Comparison of ENCODE assay signal across 13 cellular contexts in genomic region chr3:127784865-127785710, GRCh38. TPM values are rescaled to one million over a fixed set of nuclear protein-coding genes. Genes with fewer than 3 reads are reported as not detected.
DNase-seq lines count a peak whose midpoint lies in the region; ATAC-seq, FAIRE-seq and TF ChIP-seq lines count a peak whose summit lies in the region.
"Had no signal": no experiment of that assay in that cellular context is flagged by ENCODE, and none has a peak within 500 bp of the region (broad histone marks: within the 10 kb centered on the region; RNA-seq: fewer than 3 reads in every experiment).

No MANE protein-coding gene starts in this region.

- ATAC-seq in IMR-90 (ENCODE audit: low read depth), result no peak
- ATAC-seq in HG02870 (IDR thresholded peaks at IDR 0.05; ENCODE audit: unreplicated experiment), result no peak

- 73% methylated on average over 6 of the region's 12 CpGs; no CpG with 5 or more reads in 1 of the 2 experiments for WGBS in IMR-90 (ENCODE audit: extremely low coverage in 2 of 2, insufficient read length in 1 of 2), 2 experiments
- WGBS in spleen, 5 donors, result 67 to 78% (median 75%) methylated on average over 12 of the region's 12 CpGs

- peak overlapping the region in 1 of 2 experiments; percentile 53; a peak in 1 of 4 replicates for H4K8ac ChIP-seq in IMR-90 (ENCODE audit: low read depth in 2 of 2, low read length in 2 of 2)

- peak overlapping the region; percentile 26; the same call in 1 of the 2 replicates for H3K27ac ChIP-seq in IMR-90 (ENCODE audit: insufficient read depth, low read length)
- peak overlapping the region; percentile 59 to 65 for H3K27ac ChIP-seq in kidney (ENCODE audit: low read depth in 2 of 2, low read length in 2 of 2)
- H3K27ac ChIP-seq in spleen, result peak overlapping the region in 5 of 8 donors; percentile 5 to 59 (median 40)
- H3K27ac ChIP-seq: KMS-11 had no signal

- H3K9me3 ChIP-seq in IMR-90 (ENCODE audit: control insufficient read depth, insufficient read depth, low read length), result no peaks in the 10 kb centered on the region
- no peaks in the 10 kb centered on the region for H3K9me3 ChIP-seq in kidney (ENCODE audit: control insufficient read depth in 1 of 2, low read length in 2 of 2)
- no peaks in the 10 kb centered on the region for H3K9me3 ChIP-seq in spleen

- H4K20me1 ChIP-seq in IMR-90 (ENCODE audit: insufficient read depth, low read length), result no peaks in the 10 kb centered on the region; the same call in 1 of the 2 replicates

- peak overlapping the region; percentile 25; the same call in 1 of the 2 replicates for H3K4ac ChIP-seq in IMR-90 (ENCODE audit: low read depth, low read length)

- DNase-seq in IMR-90 (no peak), NCI-H345 treated with DMSO at 0.1 percent for 48 hours (lab: John Stamatoyannopoulos, UW; ENCODE audit: unreplicated experiment) (peak; percentile 27), kidney (peak; percentile 81), spleen (peak; percentile 49), DMS 273 treated with DMSO at 0.1 percent for 48 hours (lab: John Stamatoyannopoulos, UW) (no peak), HK-2 (ENCODE audit: unreplicated experiment) (no peak), NAMALWA (ENCODE audit: low spot score) (no peak)
- DNase-seq: CD8-positive, alpha-beta memory T cell; effector memory CD4-positive, alpha-beta T cell; GOT3; T1000 had no signal

- H2AFZ ChIP-seq in IMR-90 (replicated peaks; ENCODE audit: low read length, poor library complexity), result no peak overlapping the region

- H3K4me1 ChIP-seq in IMR-90 (ENCODE audit: control insufficient read depth, insufficient read depth, low read length) (peaks cover 35% of the 10 kb centered on the region), kidney (ENCODE audit: control insufficient read depth in 1 of 2, insufficient read depth in 1 of 2, low read depth in 1 of 2, low read length in 2 of 2) (peaks cover 34 to 38% of the 10 kb centered on the region in 2 donors), spleen (peaks cover 7 to 56% (median 31%) of the 10 kb centered on the region in 6 donors)

- 0 out of 2 replicates have a peak overlapping the region, but pooled peaks have one; percentile 10 for H2BK20ac ChIP-seq in IMR-90 (ENCODE audit: low read depth, low read length)

- H3K79me1 ChIP-seq in IMR-90 (ENCODE audit: low read depth in 1 of 2, low read length in 2 of 2), result peaks cover 45 to 93% of the 10 kb centered on the region in 2 experiments

- in situ Hi-C loops in IMR-90 (cut with MboI; ENCODE audit: low sequenced_read_pairs), result no loop called here

- H2AK5ac ChIP-seq in IMR-90 (ENCODE audit: low read depth, low read length), result peak overlapping the region; percentile 82

- no peak for TF ChIP-seq RAD21 in IMR-90 (IDR thresholded peaks at IDR 0.05; ENCODE audit: low read length)

- H2BK120ac ChIP-seq in IMR-90 (ENCODE audit: low read depth, low read length), result peak overlapping the region; percentile 60; the same call in 1 of the 2 replicates

- TF ChIP-seq CTCF in IMR-90 (conservative IDR thresholded peaks at IDR 0.05; ENCODE audit: low read depth, low read length) (no peak), kidney (IDR thresholded peaks at IDR 0.05; ENCODE audit: borderline replicate concordance, extremely low read depth, insufficient read depth) (no peak), spleen (IDR thresholded peaks at IDR 0.05 in 8 of 11, conservative IDR thresholded peaks at IDR 0.05 in 3 of 11) (no peak)

- POLR2A ChIA-PET in IMR-90 (lab: Charles Lee; ENCODE audit: unreplicated experiment), result interaction anchor here (0.5 kb wide), 1 partner anchor 1076 kb away, joined by 4 read pairs; no protein-coding TSS in a partner anchor

- 0 out of 2 replicates have a peak overlapping the region, but pooled peaks have one; percentile 16 for H3K18ac ChIP-seq in IMR-90 (ENCODE audit: low read depth, low read length)

- peak overlapping the region; percentile 36; the same call in 1 of the 3 replicates for H2BK15ac ChIP-seq in IMR-90 (ENCODE audit: low read depth, low read length)

- no peak overlapping the region for H3K9ac ChIP-seq in IMR-90 (ENCODE audit: low read depth, low read length)
- no peak overlapping the region for H3K9ac ChIP-seq in kidney (ENCODE audit: low read length in 2 of 2)
- H3K9ac ChIP-seq: KMS-11 had no signal

- H4K5ac ChIP-seq in IMR-90 (ENCODE audit: low read depth, low read length), result peak overlapping the region; percentile 51; the same call in 1 of the 2 replicates

- H3K36me3 ChIP-seq in IMR-90 (ENCODE audit: control insufficient read depth, insufficient read depth, low read length), result peaks cover 3% of the 10 kb centered on the region; the same call in 1 of the 2 replicates
- peaks cover 0 to 4% of the 10 kb centered on the region in 2 donors for H3K36me3 ChIP-seq in kidney (ENCODE audit: control insufficient read depth in 1 of 2, insufficient read depth in 2 of 2, low read length in 2 of 2)
- H3K36me3 ChIP-seq in spleen, result peaks cover 0 to 23% (median 0%) of the 10 kb centered on the region in 6 donors

- dilution Hi-C loops in IMR-90 (cut with HindIII; ENCODE audit: low sequenced_read_pairs, unreplicated experiment), result no loop called here

- H3K23ac ChIP-seq in IMR-90 (ENCODE audit: low read depth, low read length), result peak overlapping the region; percentile 42; the same call in 1 of the 2 replicates

- no peak overlapping the region for H3K4me2 ChIP-seq in IMR-90 (ENCODE audit: low read depth, low read length)
- H3K4me2 ChIP-seq: KMS-11 had no signal

- H4K91ac ChIP-seq in IMR-90 (ENCODE audit: insufficient read depth, low read depth, low read length), result peak overlapping the region; percentile 28

- H2AK9ac ChIP-seq in IMR-90 (replicated peaks; ENCODE audit: low read depth, low read length, poor library complexity), result peak overlapping the region; percentile 44

- H3K27me3 ChIP-seq in IMR-90 (ENCODE audit: control insufficient read depth, insufficient read depth, low read length) (no peaks in the 10 kb centered on the region), spleen (replicated peaks in 1 of 7) (no peaks in the 10 kb centered on the region)

- BruUV-seq in IMR-90 (replicated peaks; lab: Mats Ljungman, UMichigan), result no TSS peak

- H3K9me1 ChIP-seq in IMR-90 (ENCODE audit: insufficient read depth, low read length), result peaks cover 28% of the 10 kb centered on the region

- no peak overlapping the region for H3K56ac ChIP-seq in IMR-90 (ENCODE audit: extremely low read depth, insufficient read depth, low read length)

- peak overlapping the region; percentile 35 for H2BK5ac ChIP-seq in IMR-90 (ENCODE audit: low read depth, low read length, poor library complexity, severe bottlenecking)

- no peak overlapping the region for H3K4me3 ChIP-seq in IMR-90 (ENCODE audit: insufficient read depth, low read depth, low read length)
- no peak overlapping the region for H3K4me3 ChIP-seq in kidney (ENCODE audit: low read length in 2 of 2)
- no peak overlapping the region for H3K4me3 ChIP-seq in spleen

- intact Hi-C loops in IMR-90 (cut with micrococcal nuclease) (no loop called here), kidney (cut with DNase I) (no loop called here), spleen (cut with DNase I; ENCODE audit: low total_unique reads) (no loop called here)

- FAIRE-seq in kidney (lab: Jason Lieb, UNC), result no peak

- CTCF ChIA-PET in IMR-90 (lab: Yijun Ruan, JAX), result no interaction called here

- TF ChIP-seq POLR2A in IMR-90 (IDR thresholded peaks at IDR 0.05; ENCODE audit: low read depth, low read length), result no peak
- no peak for TF ChIP-seq POLR2A in spleen (IDR thresholded peaks at IDR 0.05)

- peak overlapping the region; percentile 59; the same call in 1 of the 2 replicates for H3K14ac ChIP-seq in IMR-90 (replicated peaks; ENCODE audit: low read depth, low read length)

TF ChIP-seq in IMR-90, 13 proteins besides CTCF, POLR2A, EP300 and RAD21:
- no peak for TF ChIP-seq RFX5 (IDR thresholded peaks at IDR 0.05; ENCODE audit: low read depth, low read length)
- TF ChIP-seq NFE2L2 (IDR thresholded peaks at IDR 0.05; ENCODE audit: low read depth, low read length), result no peak
- TF ChIP-seq FOS (IDR thresholded peaks at IDR 0.05; ENCODE audit: low read depth, low read length), result no peak
- no peak for TF ChIP-seq SMC3 (IDR thresholded peaks at IDR 0.05; ENCODE audit: low read depth, low read length)
- no peak for TF ChIP-seq CHD1 (IDR thresholded peaks at IDR 0.05; ENCODE audit: low read depth, low read length)
- no peak for TF ChIP-seq CEBPB (IDR thresholded peaks at IDR 0.05; ENCODE audit: low read depth, low read length)
- TF ChIP-seq MAFK (IDR thresholded peaks at IDR 0.05; ENCODE audit: low read depth, low read length), result no peak
- no peak for TF ChIP-seq MAZ (IDR thresholded peaks at IDR 0.05; ENCODE audit: borderline replicate concordance, low read depth, low read length)
- TF ChIP-seq USF2 (IDR thresholded peaks at IDR 0.05; ENCODE audit: low read depth, low read length), result no peak
- no peak for TF ChIP-seq MXI1 (IDR thresholded peaks at IDR 0.05; ENCODE audit: borderline replicate concordance, low read depth, low read length)
- no peak for TF ChIP-seq ELK1 (IDR thresholded peaks at IDR 0.05; ENCODE audit: borderline replicate concordance, low read depth, low read length)
- TF ChIP-seq RCOR1 (IDR thresholded peaks at IDR 0.05; ENCODE audit: insufficient replicate concordance, low read length), result no peak
- no peak for TF ChIP-seq BHLHE40 (IDR thresholded peaks at IDR 0.05; ENCODE audit: low read depth, low read length)

RNA-seq across cellular contexts. Expression of gene MGLL, which starts 37.2 kb away (rescaled TPM):
- total RNA-seq in IMR-90 (2012; rRNA removed) (23.6 and 23.7 TPM in 2 replicates), kidney (250 TPM), spleen (100 to 1,000 TPM in 3 of 7 donors, 10 to 100 TPM in 4; 47.6 to 134 (median 85.9) TPM)
- polyA plus RNA-seq in IMR-90 (2012; rRNA removed) (59.9 and 60.6 TPM in 2 replicates), kidney (ENCODE audit: insufficient read depth, low read depth, low replicate concordance) (74.2 TPM), spleen (10 to 100 TPM; 11.0 to 47.2 (median 15.8) TPM)
- 33.0 and 76.1 TPM in 2 replicates for polyA plus RNA-seq in IMR-90 (2012; cell fraction: cytosol; rRNA removed)
- 37.3 and 45.7 TPM in 2 replicates for polyA plus RNA-seq in IMR-90 (2012; cell fraction: nucleus; rRNA removed; ENCODE audit: low replicate concordance)

Comparison
In these comparisons a context has a peak if more than half of its experiments do, and no peak if none do; other contexts are left out.
1. DNase-seq: peak in NCI-H345 treated with DMSO at 0.1 percent for 48 hours (single experiment), kidney (single experiment) and spleen (single experiment); none in IMR-90 (single experiment), DMS 273 treated with DMSO at 0.1 percent for 48 hours (single experiment), HK-2 (single experiment) and NAMALWA (single experiment).
2. Peak in every context shown above with its lines, with median percentiles within 50 percentile points of each other: H3K27ac ChIP-seq.